In the genomic region with DNA sequence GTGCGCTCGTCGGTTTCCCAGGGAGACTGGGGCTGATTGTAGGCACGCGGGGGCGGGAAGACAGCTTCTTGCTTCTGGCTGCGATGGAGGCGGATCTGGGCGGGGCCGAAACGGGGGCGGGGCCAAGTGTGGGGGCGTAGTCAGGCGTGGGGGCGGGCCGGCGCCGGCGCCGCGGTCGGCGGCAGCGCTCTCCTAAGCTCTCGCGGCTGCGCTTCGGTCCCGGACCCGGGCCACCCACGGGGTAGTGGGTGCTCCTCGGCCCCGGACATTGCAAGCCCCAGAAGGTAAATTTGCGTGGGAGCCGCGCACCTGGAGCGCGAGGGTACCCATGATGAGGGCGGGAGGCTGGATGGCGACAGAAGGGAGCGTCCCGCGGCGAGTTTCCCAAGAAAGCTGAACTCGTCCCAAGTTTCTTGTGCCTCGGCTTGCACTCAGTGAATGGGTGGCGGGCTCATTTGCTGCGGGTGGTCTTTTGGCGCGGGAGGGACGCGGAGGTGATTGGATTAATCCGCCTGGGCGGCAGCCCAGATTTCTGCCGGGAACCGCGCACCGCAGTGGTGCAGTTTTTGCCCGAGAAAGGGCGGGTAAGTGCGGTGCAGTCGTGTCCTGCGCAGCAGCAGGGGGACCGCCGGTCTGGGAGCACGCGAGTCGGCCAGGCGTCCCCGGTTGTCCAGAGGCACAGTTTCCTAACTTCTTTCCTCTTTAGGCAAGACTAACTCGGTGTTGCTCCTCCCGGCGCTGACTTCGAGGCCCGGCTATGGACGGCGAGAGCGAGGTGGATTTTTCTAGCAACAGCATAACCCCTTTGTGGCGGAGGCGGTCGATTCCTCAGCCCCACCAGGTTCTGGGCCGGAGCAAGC, we compare ENCODE assay signal across 7 cellular contexts. TPM values are rescaled to one million over a fixed set of nuclear protein-coding genes. Genes with fewer than 3 reads are reported as not detected.
A peak's percentile ranks its signal among the peaks of the same experiment; 100 is the strongest.
DNase-seq lines count a peak whose midpoint lies in the region; ATAC-seq lines count a peak whose summit lies in the region.

A gene with protein sequence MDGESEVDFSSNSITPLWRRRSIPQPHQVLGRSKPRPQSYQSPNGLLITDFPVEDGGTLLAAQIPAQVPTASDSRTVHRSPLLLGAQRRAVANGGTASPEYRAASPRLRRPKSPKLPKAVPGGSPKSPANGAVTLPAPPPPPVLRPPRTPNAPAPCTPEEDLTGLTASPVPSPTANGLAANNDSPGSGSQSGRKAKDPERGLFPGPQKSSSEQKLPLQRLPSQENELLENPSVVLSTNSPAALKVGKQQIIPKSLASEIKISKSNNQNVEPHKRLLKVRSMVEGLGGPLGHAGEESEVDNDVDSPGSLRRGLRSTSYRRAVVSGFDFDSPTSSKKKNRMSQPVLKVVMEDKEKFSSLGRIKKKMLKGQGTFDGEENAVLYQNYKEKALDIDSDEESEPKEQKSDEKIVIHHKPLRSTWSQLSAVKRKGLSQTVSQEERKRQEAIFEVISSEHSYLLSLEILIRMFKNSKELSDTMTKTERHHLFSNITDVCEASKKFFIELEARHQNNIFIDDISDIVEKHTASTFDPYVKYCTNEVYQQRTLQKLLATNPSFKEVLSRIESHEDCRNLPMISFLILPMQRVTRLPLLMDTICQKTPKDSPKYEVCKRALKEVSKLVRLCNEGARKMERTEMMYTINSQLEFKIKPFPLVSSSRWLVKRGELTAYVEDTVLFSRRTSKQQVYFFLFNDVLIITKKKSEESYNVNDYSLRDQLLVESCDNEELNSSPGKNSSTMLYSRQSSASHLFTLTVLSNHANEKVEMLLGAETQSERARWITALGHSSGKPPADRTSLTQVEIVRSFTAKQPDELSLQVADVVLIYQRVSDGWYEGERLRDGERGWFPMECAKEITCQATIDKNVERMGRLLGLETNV (plus strand): TSS at position 155 of the 860 bp plus-strand sequence. CDS start 603 bp downstream, at position 758.

- H3K9me3 ChIP-seq in effector memory CD4-positive, alpha-beta T cell (ENCODE audit: control insufficient read depth, low read length) = no peaks in the 10 kb centered on the region
- H3K9me3 ChIP-seq in mesenchymal stem cell (ENCODE audit: control insufficient read depth, low read length) = no peaks in the 10 kb centered on the region

- peaks cover 13% of the 10 kb centered on the region for H3K4me1 ChIP-seq in effector memory CD4-positive, alpha-beta T cell (ENCODE audit: control insufficient read depth, insufficient read depth, low read length, poor library complexity, severe bottlenecking)
- H3K4me1 ChIP-seq in mesenchymal stem cell (ENCODE audit: control insufficient read depth, insufficient read depth, low read depth, low read length) = peaks cover 11% of the 10 kb centered on the region

- no peak within 1 kb of the TSS for H2BK12ac ChIP-seq in mesenchymal stem cell (ENCODE audit: low read length in 2 of 2)

- peak within 1 kb of the TSS in 1 of 2 experiments; percentile 46 for H3K14ac ChIP-seq in mesenchymal stem cell (ENCODE audit: low read length in 2 of 2)

- no peaks in the 10 kb centered on the region for H3K36me3 ChIP-seq in effector memory CD4-positive, alpha-beta T cell (ENCODE audit: control insufficient read depth, insufficient read depth, low read length)
- H3K36me3 ChIP-seq in mesenchymal stem cell (ENCODE audit: control insufficient read depth in 1 of 2, insufficient read depth in 2 of 2, low read depth in 1 of 2, low read length in 2 of 2) = no peaks in the 10 kb centered on the region

- peak within 1 kb of the TSS; percentile 60 for H3K4me3 ChIP-seq in effector memory CD4-positive, alpha-beta T cell (ENCODE audit: insufficient read depth, low read depth, low read length, poor library complexity, severe bottlenecking)
- H3K4me3 ChIP-seq in mesenchymal stem cell (ENCODE audit: insufficient read depth in 1 of 2, low read depth in 1 of 2, low read length in 2 of 2) = peak within 1 kb of the TSS; percentile 79 to 88

- H3K23ac ChIP-seq in mesenchymal stem cell (ENCODE audit: low read length in 2 of 2) = peak within 1 kb of the TSS in 1 of 2 experiments; percentile 50

- under 1% methylated on average over 80 of the region's 82 CpGs for WGBS in mesenchymal stem cell

- H2AFZ ChIP-seq in mesenchymal stem cell (ENCODE audit: low read depth, low read length) = peak within 1 kb of the TSS; percentile 73

- no peak within 1 kb of the TSS for H3K4ac ChIP-seq in mesenchymal stem cell (ENCODE audit: low read depth in 1 of 2, low read length in 2 of 2)

- H2BK120ac ChIP-seq in mesenchymal stem cell (ENCODE audit: low read depth, low read length) = no peak within 1 kb of the TSS

- peak; percentile 43 for DNase-seq in NCI-H510A (lab: John Stamatoyannopoulos, UW)
- peak; percentile 6 to 52 for DNase-seq in activated CD8-positive, alpha-beta memory T cell treated with anti-CD3 and anti-CD28 coated beads for 1 hour (ENCODE audit: extremely low read depth in 1 of 2, low read depth in 1 of 2)
- DNase-seq in effector memory CD4-positive, alpha-beta T cell = peak; percentile 28 to 51 (median 49)
- DNase-seq in mesenchymal stem cell = peak; percentile 70
- DNase-seq in stimulated activated CD8-positive, alpha-beta memory T cell treated with anti-CD3 and anti-CD28 coated beads, Interleukin-12 subunit alpha, Interleukin-12 subunit beta, amount 100 ng/mL, for 1 hour (ENCODE audit: low read depth) = peak; percentile 35

- peak within 1 kb of the TSS; percentile 99 for H3K4me2 ChIP-seq in mesenchymal stem cell (ENCODE audit: low read length, poor library complexity, severe bottlenecking)

- ATAC-seq in GM18858 (IDR thresholded peaks at IDR 0.05; ENCODE audit: unreplicated experiment) (peak; percentile 32), HG03064 (IDR thresholded peaks at IDR 0.05; ENCODE audit: low read depth, unreplicated experiment) (peak; percentile 65)

- peaks cover 6% of the 10 kb centered on the region for H3K79me1 ChIP-seq in mesenchymal stem cell (replicated peaks; ENCODE audit: low read length, poor library complexity, severe bottlenecking)

- no peak within 1 kb of the TSS for H2BK15ac ChIP-seq in mesenchymal stem cell (ENCODE audit: low read depth, poor library complexity, severe bottlenecking)

- no peak within 1 kb of the TSS for H2AK5ac ChIP-seq in mesenchymal stem cell (ENCODE audit: low read length, severe bottlenecking)

- H3K27ac ChIP-seq in effector memory CD4-positive, alpha-beta T cell (ENCODE audit: insufficient read depth, low read length, poor library complexity, severe bottlenecking) = no peak within 1 kb of the TSS
- no peak within 1 kb of the TSS for H3K27ac ChIP-seq in mesenchymal stem cell (ENCODE audit: low read length, poor library complexity, severe bottlenecking)

- peak within 1 kb of the TSS; percentile 81 for H3K9ac ChIP-seq in mesenchymal stem cell (ENCODE audit: low read length)

- peaks cover 18% of the 10 kb centered on the region for H3K27me3 ChIP-seq in effector memory CD4-positive, alpha-beta T cell (replicated peaks; ENCODE audit: control insufficient read depth, insufficient read depth, low read length, poor library complexity, severe bottlenecking)
- no peaks in the 10 kb centered on the region for H3K27me3 ChIP-seq in mesenchymal stem cell (ENCODE audit: control insufficient read depth in 1 of 2, insufficient read depth in 1 of 2, low read length in 2 of 2)

- no peak within 1 kb of the TSS for H2BK5ac ChIP-seq in mesenchymal stem cell (ENCODE audit: low read depth, low read length, poor library complexity, severe bottlenecking)

- peak within 1 kb of the TSS; percentile 28 for H4K91ac ChIP-seq in mesenchymal stem cell (ENCODE audit: low read length)

- H3K18ac ChIP-seq in mesenchymal stem cell (ENCODE audit: low read depth in 1 of 2, low read length in 2 of 2) = peak within 1 kb of the TSS; percentile 15 to 71

- H4K8ac ChIP-seq in mesenchymal stem cell (ENCODE audit: low read length) = peak within 1 kb of the TSS; percentile 59

RNA-seq across cellular contexts. Expression of the gene that starts here (rescaled TPM):
- polyA plus RNA-seq in mesenchymal stem cell (2013, experiment 1 of 2) = 0.95 TPM
- polyA plus RNA-seq in mesenchymal stem cell (2013, experiment 2 of 2) = 0.75 TPM
